ENCODE assay signal across 1 cellular context in the genomic region with DNA sequence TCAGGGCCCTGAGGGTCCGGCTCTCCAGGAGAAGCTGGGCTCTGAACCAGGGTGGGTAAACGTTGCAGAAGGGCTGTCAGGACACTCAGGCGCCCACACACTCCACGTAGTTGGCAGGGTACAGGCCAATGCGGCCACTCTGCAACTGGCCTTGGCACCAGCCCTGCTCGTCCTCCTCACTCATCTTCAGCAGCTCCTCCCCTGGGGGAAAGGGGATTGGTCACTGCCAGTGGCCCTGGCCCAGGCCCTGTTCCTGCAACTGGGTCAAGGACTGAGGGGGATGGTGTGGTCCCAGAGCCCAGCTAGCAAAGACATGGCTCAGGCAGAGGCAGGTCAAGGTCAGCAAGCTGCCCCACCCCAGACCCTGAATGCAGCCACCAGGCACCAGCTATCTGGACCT.
TF ChIP-seq lines count a peak whose summit lies in the region.

No MANE protein-coding gene starts in this region.

TF ChIP-seq in K562, 482 proteins besides CTCF, POLR2A, EP300 and RAD21:
- no peak for TF ChIP-seq ZNF717 (CRISPR knock-in tag; IDR thresholded peaks at IDR 0.05)
- TF ChIP-seq ZC3H4 (CRISPR knock-in tag; IDR thresholded peaks at IDR 0.05; ENCODE audit: borderline replicate concordance), result peak; percentile 26; the same call in 1 of the 2 replicates
- no peak for TF ChIP-seq DACH1 (IDR thresholded peaks at IDR 0.05; ENCODE audit: partially characterized antibody)
- no peak for TF ChIP-seq BRF1 (IDR thresholded peaks at IDR 0.05; ENCODE audit: borderline replicate concordance, extremely low read depth, insufficient read length)
- TF ChIP-seq PHF8 (IDR thresholded peaks at IDR 0.05; ENCODE audit: borderline replicate concordance, low read length), result no peak
- TF ChIP-seq TGIF2 (CRISPR knock-in tag; IDR thresholded peaks at IDR 0.05), result no peak
- TF ChIP-seq TAF7 (tag; IDR thresholded peaks at IDR 0.05), result 0 out of 2 replicates have a peak, but pooled peaks have one; percentile 21
- TF ChIP-seq TEAD4 (IDR thresholded peaks at IDR 0.05; ENCODE audit: low read length), result no peak
- 0 out of 2 replicates have a peak, but pooled peaks have one; percentile 29 for TF ChIP-seq TEAD4 (CRISPR knock-in tag; IDR thresholded peaks at IDR 0.05; ENCODE audit: borderline replicate concordance)
TF ChIP-seq in K562: peak in this region for 3.
